In genomic region chr12:3055712-3056467, GRCh38 we compare ENCODE assay signal across 10 cellular contexts. TPM values are rescaled to one million over a fixed set of nuclear protein-coding genes. Genes with fewer than 3 reads are reported as not detected.
DNase-seq lines count a peak whose midpoint lies in the region; ATAC-seq, FAIRE-seq and TF ChIP-seq lines count a peak whose summit lies in the region.
"Had no signal": no experiment of that assay in that cellular context is flagged by ENCODE, and none has a peak within 500 bp of the region (broad histone marks: within the 10 kb centered on the region; RNA-seq: fewer than 3 reads in every experiment).

No MANE protein-coding gene starts in this region.

- H3K9ac ChIP-seq in HepG2 (ENCODE audit: insufficient read depth, low read depth, low read length): no peak overlapping the region
- no peak overlapping the region for H3K9ac ChIP-seq in neural progenitor cell

- in situ Hi-C loops in HepG2 (cut with HindIII; ENCODE audit: extremely low pct_ligation_motif_present, low pct_unique_long_range_greater_than_20kb): no loop called here

- no peaks in the 10 kb centered on the region for H3K79me2 ChIP-seq in HepG2 (ENCODE audit: insufficient read depth, low read length)
- no peaks in the 10 kb centered on the region for H3K79me2 ChIP-seq in neural progenitor cell (ENCODE audit: low read depth)

- H3F3A ChIP-seq in neural progenitor cell (ENCODE audit: low read depth): no peaks in the 10 kb centered on the region

- WGBS in HepG2 (ENCODE audit: low lambda C conversion rate): 4% methylated on average over 6 of the region's 8 CpGs
- WGBS in right lobe of liver (ENCODE audit: insufficient coverage, low coverage, low lambda C conversion rate, missing lambda C conversion rate): 69% methylated on average over 4 of the region's 8 CpGs

- peaks cover 15% of the 10 kb centered on the region for H3K4me1 Mint-ChIP-seq in neural progenitor cell
- H3K4me1 Mint-ChIP-seq: T-helper 17 cell had no signal

- peak; percentile 91 for ATAC-seq in HepG2
- no peak for ATAC-seq in right lobe of liver
- ATAC-seq in activated CD4-positive, CD25-positive, alpha-beta regulatory T cell treated with anti-CD3 and anti-CD28 coated beads, Interleukin-2, amount 50 U/mL, for 24 hours: no peak
- ATAC-seq: T-helper 17 cell had no signal

- TF ChIP-seq EP300 in HepG2 (IDR thresholded peaks at IDR 0.05; ENCODE audit: low read depth in 2 of 2, low read length in 2 of 2) (no peak), HepG2 (CRISPR knock-in tag; IDR thresholded peaks at IDR 0.05; ENCODE audit: borderline replicate concordance) (no peak)

- DNase-seq in HepG2 (ENCODE audit: low spot score): peak; percentile 80
- no peak for DNase-seq in right lobe of liver
- DNase-seq in cardiac muscle cell (ENCODE audit: low read depth in 1 of 2, low spot score in 1 of 2): peak in 1 of 2 donors; percentile 40
- DNase-seq in neural progenitor cell (ENCODE audit: low spot score): peak; percentile 36
- DNase-seq in GM20000 (ENCODE audit: low spot score): no peak
- no peak for DNase-seq in DMS153 (lab: John Stamatoyannopoulos, UW)
- no peak for DNase-seq in GM10266 (ENCODE audit: extremely low spot score)
- DNase-seq: dorsolateral prefrontal cortex, T-helper 17 cell had no signal

- H3K4me3 Mint-ChIP-seq in neural progenitor cell: no peak overlapping the region
- H3K4me3 Mint-ChIP-seq: T-helper 17 cell had no signal

- H2AFZ ChIP-seq in HepG2 (ENCODE audit: low read length) (no peak overlapping the region), neural progenitor cell (replicated peaks) (no peak overlapping the region)

- H3K27me3 Mint-ChIP-seq in neural progenitor cell (ENCODE audit: insufficient read depth, low read depth): peaks cover 3% of the 10 kb centered on the region

- TF ChIP-seq CTCF in HepG2 (CRISPR knock-in tag; IDR thresholded peaks at IDR 0.05): no peak
- no peak for TF ChIP-seq CTCF in right lobe of liver (IDR thresholded peaks at IDR 0.05)
- TF ChIP-seq CTCF in cardiac muscle cell (IDR thresholded peaks at IDR 0.05; ENCODE audit: low read depth, low read length): no peak
- no peak for TF ChIP-seq CTCF in neural progenitor cell (IDR thresholded peaks at IDR 0.05)
- TF ChIP-seq CTCF in GM20000 (IDR thresholded peaks at IDR 0.05; ENCODE audit: extremely low read depth, missing control alignments): no peak
- TF ChIP-seq CTCF in GM10266 (IDR thresholded peaks at IDR 0.05; ENCODE audit: control insufficient read depth, insufficient read depth, low read depth, missing control alignments): no peak

- H3K9me3 ChIP-seq in HepG2 (ENCODE audit: low read length) (no peaks in the 10 kb centered on the region), right lobe of liver (no peaks in the 10 kb centered on the region), cardiac muscle cell (ENCODE audit: low read depth) (no peaks in the 10 kb centered on the region), neural progenitor cell (ENCODE audit: low read depth) (no peaks in the 10 kb centered on the region)

- H3K4me2 ChIP-seq in HepG2 (ENCODE audit: low read depth, low read length): peak overlapping the region; percentile 34
- H3K4me2 ChIP-seq in neural progenitor cell: no peak overlapping the region

- H3K4me1 ChIP-seq in HepG2 (ENCODE audit: insufficient read depth, low read length) (peaks cover 22% of the 10 kb centered on the region), right lobe of liver (no peaks in the 10 kb centered on the region), cardiac muscle cell (ENCODE audit: low read depth) (peaks cover 8% of the 10 kb centered on the region), neural progenitor cell (peaks cover 8% of the 10 kb centered on the region)

- H3K27ac Mint-ChIP-seq in neural progenitor cell: peak overlapping the region; percentile 27
- H3K27ac Mint-ChIP-seq: T-helper 17 cell had no signal

- H4K20me1 ChIP-seq in HepG2 (ENCODE audit: insufficient read depth, low read length): no peaks in the 10 kb centered on the region
- no peaks in the 10 kb centered on the region for H4K20me1 ChIP-seq in neural progenitor cell (ENCODE audit: low read depth)

- peak overlapping the region in 1 of 3 experiments; percentile 7; a peak in 1 of 6 replicates for H3K4me3 ChIP-seq in HepG2 (replicated peaks in 1 of 3; ENCODE audit: insufficient read depth in 1 of 3, low read depth in 2 of 3, low read length in 3 of 3)
- H3K4me3 ChIP-seq in right lobe of liver: no peak overlapping the region
- H3K4me3 ChIP-seq in cardiac muscle cell: no peak overlapping the region
- H3K4me3 ChIP-seq in neural progenitor cell: no peak overlapping the region
- H3K4me3 ChIP-seq: dorsolateral prefrontal cortex had no signal

- POLR2A ChIA-PET in HepG2 (lab: Yijun Ruan, JAX): interaction anchor here (1.0 kb wide), 1 partner anchor 21 kb away, joined by 3 read pairs; no protein-coding TSS in a partner anchor

- no peaks in the 10 kb centered on the region for H3K9me3 Mint-ChIP-seq in neural progenitor cell

- no peak for TF ChIP-seq RAD21 in HepG2 (CRISPR knock-in tag; IDR thresholded peaks at IDR 0.05)

- no peak for FAIRE-seq in HepG2 (lab: Jason Lieb, UNC)

- H3K36me3 Mint-ChIP-seq in neural progenitor cell: no peaks in the 10 kb centered on the region

- intact Hi-C loops in HepG2 (cut with micrococcal nuclease; ENCODE audit: unreplicated experiment): no loop called here
- intact Hi-C loops in right lobe of liver (cut with DNase I): no loop called here

- no peak overlapping the region for H3K27ac ChIP-seq in HepG2 (ENCODE audit: extremely low read length, insufficient read depth, low read length)
- H3K27ac ChIP-seq in right lobe of liver: no peak overlapping the region
- H3K27ac ChIP-seq in cardiac muscle cell: peak overlapping the region; percentile 79
- H3K27ac ChIP-seq in neural progenitor cell: no peak overlapping the region

- CTCF ChIA-PET in HepG2 (lab: Yijun Ruan, JAX; ENCODE audit: low intra/inter-chr PET ratio, low total read pairs): no interaction called here

- no TSS peak for BruUV-seq in HepG2 (replicated peaks; lab: Mats Ljungman, UMichigan)

- no peaks in the 10 kb centered on the region for H3K36me3 ChIP-seq in HepG2 (replicated peaks in 1 of 2; ENCODE audit: control insufficient read depth in 1 of 2, insufficient read depth in 2 of 2, low read length in 2 of 2)
- no peaks in the 10 kb centered on the region for H3K36me3 ChIP-seq in right lobe of liver
- H3K36me3 ChIP-seq in cardiac muscle cell: no peaks in the 10 kb centered on the region
- no peaks in the 10 kb centered on the region for H3K36me3 ChIP-seq in neural progenitor cell

- TF ChIP-seq POLR2A in HepG2 (IDR thresholded peaks at IDR 0.05; ENCODE audit: insufficient read depth in 1 of 2, low read depth in 2 of 2, low read length in 2 of 2) (no peak), right lobe of liver (IDR thresholded peaks at IDR 0.05) (no peak)

- H3K27me3 ChIP-seq in HepG2 (ENCODE audit: control insufficient read depth in 1 of 2, insufficient read depth in 2 of 2, low read length in 2 of 2) (peaks cover 0 to 3% of the 10 kb centered on the region in 2 experiments; a peak in 2 of 5 replicates), right lobe of liver (no peaks in the 10 kb centered on the region), cardiac muscle cell (no peaks in the 10 kb centered on the region), neural progenitor cell (no peaks in the 10 kb centered on the region)

TF ChIP-seq in HepG2, 621 proteins besides CTCF, POLR2A, EP300 and RAD21 (continues in another document):
- TF ChIP-seq MAZ (IDR thresholded peaks at IDR 0.05; ENCODE audit: borderline replicate concordance, low read depth, low read length): no peak
- TF ChIP-seq MAZ (CRISPR knock-in tag; IDR thresholded peaks at IDR 0.05; ENCODE audit: low read depth): no peak
- no peak for TF ChIP-seq KDM5A (IDR thresholded peaks at IDR 0.05; ENCODE audit: borderline replicate concordance, low read length)
- TF ChIP-seq TAF15 (IDR thresholded peaks at IDR 0.05; ENCODE audit: low read depth, low read length, poor library complexity, severe bottlenecking): no peak
- no peak for TF ChIP-seq PITX1 (CRISPR knock-in tag; IDR thresholded peaks at IDR 0.05)
- no peak for TF ChIP-seq TAF1 (CRISPR knock-in tag; IDR thresholded peaks at IDR 0.05)
- TF ChIP-seq TSC22D2 (CRISPR knock-in tag; IDR thresholded peaks at IDR 0.05; ENCODE audit: borderline replicate concordance): no peak
- no peak for TF ChIP-seq TMF1 (CRISPR knock-in tag; IDR thresholded peaks at IDR 0.05; ENCODE audit: low read depth)
- peak; percentile 53 for TF ChIP-seq YY1 (IDR thresholded peaks at IDR 0.05; ENCODE audit: insufficient read depth, insufficient replicate concordance, low read depth, low read length)
- TF ChIP-seq HMG20A (CRISPR knock-in tag; IDR thresholded peaks at IDR 0.05; ENCODE audit: borderline replicate concordance): no peak
- no peak for TF ChIP-seq GPN1 (CRISPR knock-in tag; IDR thresholded peaks at IDR 0.05; ENCODE audit: borderline replicate concordance)

RNA-seq across cellular contexts. Expression of gene TSPAN9, which starts 21.3 kb away (rescaled TPM):
- total RNA-seq in HepG2 (2016; rRNA removed; fragmentation: Illumina TruSeq; extraction: Trizol): 11.6 and 18.1 TPM in 2 replicates
- 2.5 and 3.1 TPM in 2 replicates for total RNA-seq in HepG2 (2016; cell fraction: cytosol; rRNA removed; fragmentation: Illumina TruSeq; extraction: Trizol; ENCODE audit: low read depth)
- total RNA-seq in HepG2 (2016; cell fraction: insoluble cytoplasmic fraction; rRNA removed; fragmentation: Illumina TruSeq; extraction: Trizol): 9.6 and 21.5 TPM in 2 replicates
- total RNA-seq in HepG2 (2016; cell fraction: membrane; rRNA removed; fragmentation: Illumina TruSeq; extraction: Trizol): 4.4 and 4.6 TPM in 2 replicates
- 16.9 and 19.5 TPM in 2 replicates for total RNA-seq in HepG2 (2016; cell fraction: nucleus; rRNA removed; fragmentation: Illumina TruSeq; extraction: Trizol)
- polyA plus RNA-seq in HepG2 (2011; rRNA removed): 42.3 and 58.2 TPM in 2 replicates
- polyA plus RNA-seq in HepG2 (2011; cell fraction: cytosol; rRNA removed): 38.6 and 41.6 TPM in 2 replicates
- polyA plus RNA-seq in HepG2 (2011; cell fraction: nucleus; rRNA removed): 55.3 and 55.7 TPM in 2 replicates
- polyA plus RNA-seq in HepG2 (2012): 27.2 and 58.7 TPM in 2 replicates
- polyA plus RNA-seq in HepG2 (2016; cell fraction: cytosol; fragmentation: Illumina TruSeq; extraction: Trizol; ENCODE audit: low read depth): 2.2 and 3.0 TPM in 2 replicates
- polyA plus RNA-seq in HepG2 (2016; cell fraction: insoluble cytoplasmic fraction; fragmentation: Illumina TruSeq; extraction: Trizol; ENCODE audit: low read depth): 9.6 and 13.8 TPM in 2 replicates
- polyA plus RNA-seq in HepG2 (2016; cell fraction: membrane; fragmentation: Illumina TruSeq; extraction: Trizol; ENCODE audit: low read depth): 4.1 TPM in 2 replicates
- polyA plus RNA-seq in HepG2 (2016; cell fraction: nucleus; fragmentation: Illumina TruSeq; extraction: Trizol; ENCODE audit: insufficient read depth, low read depth): 31.0 and 34.1 TPM in 2 replicates
- polyA minus RNA-seq in HepG2 (2011; rRNA and poly(A)+ RNA removed; ENCODE audit: low replicate concordance): 9.4 and 96.3 TPM in 2 replicates
- polyA minus RNA-seq in HepG2 (2011; cell fraction: cytosol; rRNA and poly(A)+ RNA removed): 25.1 and 32.3 TPM in 2 replicates
- polyA minus RNA-seq in HepG2 (2011; cell fraction: nucleus; rRNA and poly(A)+ RNA removed): 27.2 and 29.7 TPM in 2 replicates
- total RNA-seq in right lobe of liver: 10 to 100 TPM; 23.7 to 53.2 (median 39.8) TPM
- total RNA-seq in cardiac muscle cell: 153 and 199 TPM in 2 replicates
- 13.3 and 17.9 TPM in 2 replicates for polyA plus RNA-seq in cardiac muscle cell
- total RNA-seq in neural progenitor cell (ENCODE audit: low replicate concordance): 7.8 and 26.2 TPM in 2 replicates

Comparison
In these comparisons a context has a peak if more than half of its experiments do, and no peak if none do; other contexts are left out.
1. DNase-seq: peak in HepG2 (single experiment) and neural progenitor cell (single experiment); none in right lobe of liver (0 of 3), GM20000 (single experiment), DMS153 (single experiment) and GM10266 (single experiment).